ENCODE assay signal across 8 cellular contexts in the genomic region with DNA sequence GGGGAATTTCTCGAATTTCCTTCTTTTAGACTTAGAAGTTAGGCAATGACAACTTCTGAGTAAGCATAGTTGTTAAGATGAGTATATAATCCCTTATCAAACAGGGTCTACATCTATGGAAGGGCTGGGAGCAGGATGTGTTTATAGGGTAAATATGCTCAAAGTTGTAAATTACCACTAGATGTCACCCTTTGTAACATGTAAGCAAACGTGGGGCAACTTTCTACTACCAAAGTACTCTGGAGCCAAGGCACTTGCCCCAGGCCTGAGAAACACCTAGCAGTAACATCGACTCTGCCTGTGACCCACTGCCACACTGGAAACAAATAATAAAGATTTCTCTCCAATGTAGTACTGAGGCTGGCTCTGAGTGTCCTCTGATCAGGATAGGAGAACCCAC.
DNase-seq lines count a peak whose midpoint lies in the region; ATAC-seq and TF ChIP-seq lines count a peak whose summit lies in the region.

No MANE protein-coding gene starts in this region.

- intact Hi-C loops in psoas muscle (cut with DNase I), result loop anchor here in 1 of 2 donors (5.0 kb wide), 1 partner anchor 526 kb away; no protein-coding TSS in a partner anchor

- POLR2A ChIA-PET in activated CD8-positive, alpha-beta T cell treated with anti-CD3 and anti-CD28 coated beads, Interleukin-2, amount 10 ng/mL, durations not matched to agents 7 days and 5 days (lab: Charles Lee), result no interaction called here

- no peaks in the 10 kb centered on the region for H3K4me1 ChIP-seq in fibroblast of lung (ENCODE audit: control insufficient read depth, extremely low read depth, insufficient read depth, low read length)
- H3K4me1 ChIP-seq in psoas muscle, result no peaks in the 10 kb centered on the region

- peak; percentile 48 for TF ChIP-seq CTCF in fibroblast of lung (conservative IDR thresholded peaks at IDR 0.05 in 1 of 2, IDR thresholded peaks at IDR 0.05 in 1 of 2; ENCODE audit: low read depth in 1 of 2, low read length in 2 of 2)
- TF ChIP-seq CTCF in psoas muscle (IDR thresholded peaks at IDR 0.05), result peak; percentile 27

- H3K9me3 Mint-ChIP-seq in activated CD8-positive, alpha-beta T cell treated with anti-CD3 and anti-CD28 coated beads, Interleukin-2, amount 10 ng/mL, durations not matched to agents 7 days and 5 days (ENCODE audit: insufficient read depth), result no peaks in the 10 kb centered on the region

- no peak overlapping the region for H3K27ac Mint-ChIP-seq in activated CD8-positive, alpha-beta T cell treated with anti-CD3 and anti-CD28 coated beads, Interleukin-2, amount 10 ng/mL, durations not matched to agents 7 days and 5 days

- no peak for TF ChIP-seq EP300 in Ishikawa (IDR thresholded peaks at IDR 0.05; ENCODE audit: borderline replicate concordance)

- no peaks in the 10 kb centered on the region for H3K9me3 ChIP-seq in fibroblast of lung (ENCODE audit: control insufficient read depth, insufficient read depth, low read depth, low read length)
- no peaks in the 10 kb centered on the region for H3K9me3 ChIP-seq in psoas muscle

- H3K79me2 ChIP-seq in fibroblast of lung (ENCODE audit: control insufficient read depth, insufficient read depth, low read length), result no peaks in the 10 kb centered on the region

- H3K4me2 ChIP-seq in fibroblast of lung (ENCODE audit: extremely low read depth, insufficient read depth, low read length), result no peak overlapping the region

- H3K4me3 ChIP-seq in fibroblast of lung (replicated peaks in 1 of 4; ENCODE audit: control extremely low read depth in 1 of 4, insufficient read depth in 1 of 4, low read depth in 3 of 4, low read length in 4 of 4), result no peak overlapping the region
- no peak overlapping the region for H3K4me3 ChIP-seq in psoas muscle

- DNase-seq in GM04503 (ENCODE audit: low read depth) (peak; percentile 18), RPMI8226 (peak; percentile 27), fibroblast of lung (ENCODE audit: low read depth in 2 of 2) (peak; percentile 66 to 82), psoas muscle (no peak)
- DNase-seq in activated CD8-positive, alpha-beta T cell treated with anti-CD3 and anti-CD28 coated beads, Interleukin-2, amount 10 ng/mL, durations not matched to agents 7 days and 5 days, result no peak

- ATAC-seq in GM21717 (IDR thresholded peaks at IDR 0.05; ENCODE audit: unreplicated experiment) (peak; percentile 80), psoas muscle (peak; percentile 44 to 63 (median 56)), GM21423 (IDR thresholded peaks at IDR 0.05; ENCODE audit: unreplicated experiment) (no peak)
- ATAC-seq in activated CD8-positive, alpha-beta T cell treated with anti-CD3 and anti-CD28 coated beads, Interleukin-2, amount 10 ng/mL, durations not matched to agents 7 days and 5 days, result no peak

- no peaks in the 10 kb centered on the region for H4K20me1 ChIP-seq in fibroblast of lung (ENCODE audit: control insufficient read depth, extremely low read depth, insufficient read depth, low read length)

- H3K27me3 ChIP-seq in fibroblast of lung (ENCODE audit: control insufficient read depth, insufficient read depth, low read length), result no peaks in the 10 kb centered on the region
- no peaks in the 10 kb centered on the region for H3K27me3 ChIP-seq in psoas muscle (ENCODE audit: insufficient read depth in 3 of 3, low read length in 2 of 3)

- H3K4me1 Mint-ChIP-seq in activated CD8-positive, alpha-beta T cell treated with anti-CD3 and anti-CD28 coated beads, Interleukin-2, amount 10 ng/mL, durations not matched to agents 7 days and 5 days (ENCODE audit: low read depth), result no peaks in the 10 kb centered on the region

- H3K36me3 ChIP-seq in fibroblast of lung (ENCODE audit: control insufficient read depth, insufficient read depth, low read length), result no peaks in the 10 kb centered on the region
- no peaks in the 10 kb centered on the region for H3K36me3 ChIP-seq in psoas muscle (ENCODE audit: insufficient read depth in 1 of 2, low read depth in 1 of 2)

- no peak overlapping the region for H3K4me3 Mint-ChIP-seq in activated CD8-positive, alpha-beta T cell treated with anti-CD3 and anti-CD28 coated beads, Interleukin-2, amount 10 ng/mL, durations not matched to agents 7 days and 5 days

- no peak overlapping the region for H3K9ac ChIP-seq in fibroblast of lung (ENCODE audit: insufficient read depth, low read length)

- 27 to 35% (median 31%) methylated on average over 3 of the region's 3 CpGs for WGBS in psoas muscle, 3 donors

- peak; percentile 79 for TF ChIP-seq RAD21 in Ishikawa (IDR thresholded peaks at IDR 0.05; ENCODE audit: low read depth)

- H3K27ac ChIP-seq in fibroblast of lung (ENCODE audit: insufficient read depth, low read length) (no peak overlapping the region), psoas muscle (no peak overlapping the region)

- H3K27me3 Mint-ChIP-seq in activated CD8-positive, alpha-beta T cell treated with anti-CD3 and anti-CD28 coated beads, Interleukin-2, amount 10 ng/mL, durations not matched to agents 7 days and 5 days (ENCODE audit: low read depth), result no peaks in the 10 kb centered on the region

- CTCF ChIA-PET in activated CD8-positive, alpha-beta T cell treated with anti-CD3 and anti-CD28 coated beads, Interleukin-2, amount 10 ng/mL, durations not matched to agents 7 days and 5 days (lab: Charles Lee), result no interaction called here

- no peak overlapping the region for H2AFZ ChIP-seq in fibroblast of lung (ENCODE audit: low read length)

- no peaks in the 10 kb centered on the region for H3K36me3 Mint-ChIP-seq in activated CD8-positive, alpha-beta T cell treated with anti-CD3 and anti-CD28 coated beads, Interleukin-2, amount 10 ng/mL, durations not matched to agents 7 days and 5 days (ENCODE audit: low read depth)

TF ChIP-seq in Ishikawa, 13 proteins besides CTCF, POLR2A, EP300 and RAD21:
- TF ChIP-seq TEAD4 (IDR thresholded peaks at IDR 0.05) (no peak), YY1 (IDR thresholded peaks at IDR 0.05; ENCODE audit: low read depth) (no peak), TCF12 (IDR thresholded peaks at IDR 0.05; ENCODE audit: low read depth) (no peak), NFIC (IDR thresholded peaks at IDR 0.05) (no peak), CREB1 (IDR thresholded peaks at IDR 0.05; ENCODE audit: low read depth) (no peak), ZBTB7A (IDR thresholded peaks at IDR 0.05; ENCODE audit: low read depth) (no peak), FOXM1 (IDR thresholded peaks at IDR 0.05; ENCODE audit: borderline replicate concordance, low read depth) (no peak), EGR1 (IDR thresholded peaks at IDR 0.05) (no peak), CEBPB (IDR thresholded peaks at IDR 0.05) (no peak), TAF1 (IDR thresholded peaks at IDR 0.05; ENCODE audit: low read depth) (no peak)
- TF ChIP-seq, protein P1, sequence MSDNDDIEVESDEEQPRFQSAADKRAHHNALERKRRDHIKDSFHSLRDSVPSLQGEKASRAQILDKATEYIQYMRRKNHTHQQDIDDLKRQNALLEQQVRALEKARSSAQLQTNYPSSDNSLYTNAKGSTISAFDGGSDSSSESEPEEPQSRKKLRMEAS (IDR thresholded peaks at IDR 0.05), result no peak
- TF ChIP-seq, protein P2, sequence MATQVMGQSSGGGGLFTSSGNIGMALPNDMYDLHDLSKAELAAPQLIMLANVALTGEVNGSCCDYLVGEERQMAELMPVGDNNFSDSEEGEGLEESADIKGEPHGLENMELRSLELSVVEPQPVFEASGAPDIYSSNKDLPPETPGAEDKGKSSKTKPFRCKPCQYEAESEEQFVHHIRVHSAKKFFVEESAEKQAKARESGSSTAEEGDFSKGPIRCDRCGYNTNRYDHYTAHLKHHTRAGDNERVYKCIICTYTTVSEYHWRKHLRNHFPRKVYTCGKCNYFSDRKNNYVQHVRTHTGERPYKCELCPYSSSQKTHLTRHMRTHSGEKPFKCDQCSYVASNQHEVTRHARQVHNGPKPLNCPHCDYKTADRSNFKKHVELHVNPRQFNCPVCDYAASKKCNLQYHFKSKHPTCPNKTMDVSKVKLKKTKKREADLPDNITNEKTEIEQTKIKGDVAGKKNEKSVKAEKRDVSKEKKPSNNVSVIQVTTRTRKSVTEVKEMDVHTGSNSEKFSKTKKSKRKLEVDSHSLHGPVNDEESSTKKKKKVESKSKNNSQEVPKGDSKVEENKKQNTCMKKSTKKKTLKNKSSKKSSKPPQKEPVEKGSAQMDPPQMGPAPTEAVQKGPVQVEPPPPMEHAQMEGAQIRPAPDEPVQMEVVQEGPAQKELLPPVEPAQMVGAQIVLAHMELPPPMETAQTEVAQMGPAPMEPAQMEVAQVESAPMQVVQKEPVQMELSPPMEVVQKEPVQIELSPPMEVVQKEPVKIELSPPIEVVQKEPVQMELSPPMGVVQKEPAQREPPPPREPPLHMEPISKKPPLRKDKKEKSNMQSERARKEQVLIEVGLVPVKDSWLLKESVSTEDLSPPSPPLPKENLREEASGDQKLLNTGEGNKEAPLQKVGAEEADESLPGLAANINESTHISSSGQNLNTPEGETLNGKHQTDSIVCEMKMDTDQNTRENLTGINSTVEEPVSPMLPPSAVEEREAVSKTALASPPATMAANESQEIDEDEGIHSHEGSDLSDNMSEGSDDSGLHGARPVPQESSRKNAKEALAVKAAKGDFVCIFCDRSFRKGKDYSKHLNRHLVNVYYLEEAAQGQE (IDR thresholded peaks at IDR 0.05; ENCODE audit: low read depth), result no peak
- TF ChIP-seq, protein P3, sequence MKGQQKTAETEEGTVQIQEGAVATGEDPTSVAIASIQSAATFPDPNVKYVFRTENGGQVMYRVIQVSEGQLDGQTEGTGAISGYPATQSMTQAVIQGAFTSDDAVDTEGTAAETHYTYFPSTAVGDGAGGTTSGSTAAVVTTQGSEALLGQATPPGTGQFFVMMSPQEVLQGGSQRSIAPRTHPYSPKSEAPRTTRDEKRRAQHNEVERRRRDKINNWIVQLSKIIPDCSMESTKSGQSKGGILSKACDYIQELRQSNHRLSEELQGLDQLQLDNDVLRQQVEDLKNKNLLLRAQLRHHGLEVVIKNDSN (IDR thresholded peaks at IDR 0.05), result no peak

Comparison
In these comparisons a context has a peak if more than half of its experiments do, and no peak if none do; other contexts are left out.
1. DNase-seq: peak in GM04503 (single experiment), RPMI8226 (single experiment) and fibroblast of lung (2 of 2); none in psoas muscle (0 of 2) and activated CD8-positive, alpha-beta T cell treated with anti-CD3 and anti-CD28 coated beads, Interleukin-2, amount 10 ng/mL, durations not matched to agents 7 days and 5 days (single experiment).
2. ATAC-seq: peak in GM21717 (single experiment) and psoas muscle (4 of 4); none in activated CD8-positive, alpha-beta T cell treated with anti-CD3 and anti-CD28 coated beads, Interleukin-2, amount 10 ng/mL, durations not matched to agents 7 days and 5 days (single experiment) and GM21423 (single experiment).